1 cellular context compared by ENCODE assay signal in genomic region chr6:28010526-28010925, GRCh38.
TF ChIP-seq lines count a peak whose summit lies in the region.

No MANE protein-coding gene starts in this region.

TF ChIP-seq in HEK293, 187 proteins besides CTCF, POLR2A, EP300 and RAD21:
- TF ChIP-seq SCRT2 (tag by site-specific recombination; IDR thresholded peaks at IDR 0.05) = peak; percentile 78; the same call in 1 of the 2 replicates
- TF ChIP-seq ZNF350 (tag by site-specific recombination; IDR thresholded peaks at IDR 0.05) = no peak
- no peak for TF ChIP-seq ZBTB44 (tag by site-specific recombination; IDR thresholded peaks at IDR 0.05)
- TF ChIP-seq ZNF670 (tag by site-specific recombination; IDR thresholded peaks at IDR 0.05; ENCODE audit: low read depth) = no peak
- no peak for TF ChIP-seq ZBTB17 (tag by site-specific recombination; IDR thresholded peaks at IDR 0.05)
- TF ChIP-seq, protein P1, sequence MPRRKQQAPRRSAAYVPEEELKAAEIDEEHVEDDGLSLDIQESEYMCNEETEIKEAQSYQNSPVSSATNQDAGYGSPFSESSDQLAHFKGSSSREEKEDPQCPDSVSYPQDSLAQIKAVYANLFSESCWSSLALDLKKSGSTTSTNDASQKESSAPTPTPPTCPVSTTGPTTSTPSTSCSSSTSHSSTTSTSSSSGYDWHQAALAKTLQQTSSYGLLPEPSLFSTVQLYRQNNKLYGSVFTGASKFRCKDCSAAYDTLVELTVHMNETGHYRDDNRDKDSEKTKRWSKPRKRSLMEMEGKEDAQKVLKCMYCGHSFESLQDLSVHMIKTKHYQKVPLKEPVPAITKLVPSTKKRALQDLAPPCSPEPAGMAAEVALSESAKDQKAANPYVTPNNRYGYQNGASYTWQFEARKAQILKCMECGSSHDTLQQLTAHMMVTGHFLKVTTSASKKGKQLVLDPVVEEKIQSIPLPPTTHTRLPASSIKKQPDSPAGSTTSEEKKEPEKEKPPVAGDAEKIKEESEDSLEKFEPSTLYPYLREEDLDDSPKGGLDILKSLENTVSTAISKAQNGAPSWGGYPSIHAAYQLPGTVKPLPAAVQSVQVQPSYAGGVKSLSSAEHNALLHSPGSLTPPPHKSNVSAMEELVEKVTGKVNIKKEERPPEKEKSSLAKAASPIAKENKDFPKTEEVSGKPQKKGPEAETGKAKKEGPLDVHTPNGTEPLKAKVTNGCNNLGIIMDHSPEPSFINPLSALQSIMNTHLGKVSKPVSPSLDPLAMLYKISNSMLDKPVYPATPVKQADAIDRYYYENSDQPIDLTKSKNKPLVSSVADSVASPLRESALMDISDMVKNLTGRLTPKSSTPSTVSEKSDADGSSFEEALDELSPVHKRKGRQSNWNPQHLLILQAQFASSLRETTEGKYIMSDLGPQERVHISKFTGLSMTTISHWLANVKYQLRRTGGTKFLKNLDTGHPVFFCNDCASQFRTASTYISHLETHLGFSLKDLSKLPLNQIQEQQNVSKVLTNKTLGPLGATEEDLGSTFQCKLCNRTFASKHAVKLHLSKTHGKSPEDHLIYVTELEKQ (tag by site-specific recombination; IDR thresholded peaks at IDR 0.05; ENCODE audit: borderline replicate concordance) = no peak
